Comparison of ENCODE assay signal across 1 cellular context in genomic region chr10:35640951-35641429, GRCh38.
TF ChIP-seq lines count a peak whose summit lies in the region.

No MANE protein-coding gene starts in this region.

TF ChIP-seq in HepG2, 621 proteins besides CTCF, POLR2A, EP300 and RAD21 (continued from another document):
- TF ChIP-seq, protein P1, sequence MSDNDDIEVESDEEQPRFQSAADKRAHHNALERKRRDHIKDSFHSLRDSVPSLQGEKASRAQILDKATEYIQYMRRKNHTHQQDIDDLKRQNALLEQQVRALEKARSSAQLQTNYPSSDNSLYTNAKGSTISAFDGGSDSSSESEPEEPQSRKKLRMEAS (IDR thresholded peaks at IDR 0.05), result peak; percentile 95
- TF ChIP-seq TBX2 (CRISPR knock-in tag; IDR thresholded peaks at IDR 0.05; ENCODE audit: borderline replicate concordance) (peak; percentile 29; the same call in 1 of the 2 replicates), TARDBP (CRISPR knock-in tag; IDR thresholded peaks at IDR 0.05) (no peak), GZF1 (CRISPR knock-in tag; IDR thresholded peaks at IDR 0.05) (no peak), TMF1 (CRISPR knock-in tag; IDR thresholded peaks at IDR 0.05; ENCODE audit: low read depth) (peak; percentile 71; the same call in 1 of the 2 replicates), ZC3H13 (CRISPR knock-in tag; IDR thresholded peaks at IDR 0.05) (no peak), IKZF4 (CRISPR knock-in tag; IDR thresholded peaks at IDR 0.05; ENCODE audit: borderline replicate concordance, low read depth, not compliant biosample characterization) (no peak)
- TF ChIP-seq, protein P2, sequence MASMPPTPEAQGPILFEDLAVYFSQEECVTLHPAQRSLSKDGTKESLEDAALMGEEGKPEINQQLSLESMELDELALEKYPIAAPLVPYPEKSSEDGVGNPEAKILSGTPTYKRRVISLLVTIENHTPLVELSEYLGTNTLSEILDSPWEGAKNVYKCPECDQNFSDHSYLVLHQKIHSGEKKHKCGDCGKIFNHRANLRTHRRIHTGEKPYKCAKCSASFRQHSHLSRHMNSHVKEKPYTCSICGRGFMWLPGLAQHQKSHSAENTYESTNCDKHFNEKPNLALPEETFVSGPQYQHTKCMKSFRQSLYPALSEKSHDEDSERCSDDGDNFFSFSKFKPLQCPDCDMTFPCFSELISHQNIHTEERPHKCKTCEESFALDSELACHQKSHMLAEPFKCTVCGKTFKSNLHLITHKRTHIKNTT (CRISPR knock-in tag; IDR thresholded peaks at IDR 0.05), result no peak
- TF ChIP-seq, protein P3, sequence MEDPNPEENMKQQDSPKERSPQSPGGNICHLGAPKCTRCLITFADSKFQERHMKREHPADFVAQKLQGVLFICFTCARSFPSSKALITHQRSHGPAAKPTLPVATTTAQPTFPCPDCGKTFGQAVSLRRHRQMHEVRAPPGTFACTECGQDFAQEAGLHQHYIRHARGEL (CRISPR knock-in tag; IDR thresholded peaks at IDR 0.05), result no peak
TF ChIP-seq in HepG2: peak in this region for 45.
